ENCODE assay signal across 8 cellular contexts in genomic region chr17:78351449-78352006, GRCh38. TPM values are rescaled to one million over a fixed set of nuclear protein-coding genes. Genes with fewer than 3 reads are reported as not detected.
DNase-seq lines count a peak whose midpoint lies in the region; ATAC-seq lines count a peak whose summit lies in the region.

No MANE protein-coding gene starts in this region.

- peaks cover 45 to 79% (median 74%) of the 10 kb centered on the region in 4 donors for H3K4me1 Mint-ChIP-seq in naive thymus-derived CD8-positive, alpha-beta T cell

- no peak for ATAC-seq in naive thymus-derived CD8-positive, alpha-beta T cell
- ATAC-seq in HG03521 (IDR thresholded peaks at IDR 0.05; ENCODE audit: unreplicated experiment), result no peak
- ATAC-seq in GM19023 (IDR thresholded peaks at IDR 0.05; ENCODE audit: unreplicated experiment), result no peak

- in situ Hi-C loops in SK-MEL-5 (cut with HindIII; ENCODE audit: low pct_unique_long_range_greater_than_20kb, low sequenced_read_pairs), result no loop called here

- peak; percentile 99 for DNase-seq in EH (ENCODE audit: low read depth)
- DNase-seq in SK-MEL-5 (ENCODE audit: low read depth, low spot score), result peak; percentile 52
- DNase-seq in fibroblast of peridontal ligament (ENCODE audit: extremely low read depth), result peak; percentile 99
- DNase-seq in naive thymus-derived CD8-positive, alpha-beta T cell, result no peak
- DNase-seq in stimulated activated CD8-positive, alpha-beta memory T cell treated with anti-CD3 and anti-CD28 coated beads, Interleukin-4, amount 100 ng/mL, for 48 hours, result no peak
- no peak for DNase-seq in foreskin melanocyte

- no peaks in the 10 kb centered on the region for H3K9me3 Mint-ChIP-seq in naive thymus-derived CD8-positive, alpha-beta T cell

- H3K4me3 Mint-ChIP-seq in naive thymus-derived CD8-positive, alpha-beta T cell, result peak overlapping the region in 7 of 10 donors; percentile 39 to 81 (median 57)

- H3K27ac Mint-ChIP-seq in naive thymus-derived CD8-positive, alpha-beta T cell, result peak overlapping the region in 8 of 10 donors; percentile 48 to 96 (median 74)

- POLR2A ChIA-PET in naive thymus-derived CD8-positive, alpha-beta T cell (lab: Charles Lee), result interaction anchor here (0.7 to 1.6 kb wide), 5 partner anchors 13 to 393 kb away, joined by 3 to 6 read pairs (median 4); partner anchors contain the start of gene TNRC6C

- no peaks in the 10 kb centered on the region for H3K36me3 Mint-ChIP-seq in naive thymus-derived CD8-positive, alpha-beta T cell

- H3K27me3 Mint-ChIP-seq in naive thymus-derived CD8-positive, alpha-beta T cell, result no peaks in the 10 kb centered on the region

RNA-seq across cellular contexts. Expression of gene SOCS3, which starts 8.3 kb away (rescaled TPM):
- 157 and 166 TPM in 2 replicates for total RNA-seq in SK-MEL-5 (2014; rRNA removed; shearing (Covaris generic))
- polyA plus RNA-seq in SK-MEL-5 (2015; cell fraction: cytosol; rRNA removed), result 102 and 126 TPM in 2 replicates
- 124 and 141 TPM in 2 replicates for polyA plus RNA-seq in SK-MEL-5 (2015; cell fraction: nucleus; rRNA removed)
- total RNA-seq in naive thymus-derived CD8-positive, alpha-beta T cell, result 1 to 10 TPM in 1 of 2 experiments, under 1 TPM in 1; 0.86 to 1.0 TPM
- polyA plus RNA-seq in naive thymus-derived CD8-positive, alpha-beta T cell, result 10 to 100 TPM; 21.2 to 43.9 (median 37.3) TPM

RNA-seq across cellular contexts. Expression of gene PGS1, which starts 26.9 kb away (rescaled TPM):
- 41.7 and 43.5 TPM in 2 replicates for total RNA-seq in SK-MEL-5 (2014; rRNA removed; shearing (Covaris generic))
- 48.1 and 63.6 TPM in 2 replicates for polyA plus RNA-seq in SK-MEL-5 (2015; cell fraction: cytosol; rRNA removed)
- 282 and 416 TPM in 2 replicates for polyA plus RNA-seq in SK-MEL-5 (2015; cell fraction: nucleus; rRNA removed)
- total RNA-seq in naive thymus-derived CD8-positive, alpha-beta T cell, result 10 to 100 TPM; 72.5 to 73.4 TPM
- 10 to 100 TPM; 24.3 to 46.6 (median 32.7) TPM for polyA plus RNA-seq in naive thymus-derived CD8-positive, alpha-beta T cell

Comparison
In these comparisons a context has a peak if more than half of its experiments do, and no peak if none do; other contexts are left out.
1. DNase-seq: peak in EH (single experiment), SK-MEL-5 (single experiment) and fibroblast of peridontal ligament (single experiment); none in naive thymus-derived CD8-positive, alpha-beta T cell (0 of 10), stimulated activated CD8-positive, alpha-beta memory T cell treated with anti-CD3 and anti-CD28 coated beads, Interleukin-4, amount 100 ng/mL, for 48 hours (single experiment) and foreskin melanocyte (single experiment).
2. RNA of gene SOCS3, which starts 8.3 kb away (total RNA-seq): 157 to 166 TPM in SK-MEL-5; 0.86 to 1.0 TPM in naive thymus-derived CD8-positive, alpha-beta T cell; every median in the first group is over 10 times any median in the second.